16 cellular contexts compared by ENCODE assay signal in genomic region chr11:44750440-44751005, GRCh38. TPM values are rescaled to one million over a fixed set of nuclear protein-coding genes. Genes with fewer than 3 reads are reported as not detected.
"Had no signal": no experiment of that assay in that cellular context is flagged by ENCODE, and none has a peak within 500 bp of the region (broad histone marks: within the 10 kb centered on the region; RNA-seq: fewer than 3 reads in every experiment).

No MANE protein-coding gene starts in this region.

- DNase-seq: activated CD4-positive, alpha-beta T cell treated with anti-CD3 and anti-CD28 coated beads for 1 hour; activated CD4-positive, alpha-beta T cell treated with anti-CD3 and anti-CD28 coated beads, Interleukin-2, amount 50 U/mL, for 4 hours; activated naive CD4-positive, alpha-beta T cell treated with anti-CD3 and anti-CD28 coated beads, Interleukin-2, amount 50 U/mL, for 16 hours; foreskin keratinocyte; mammary epithelial cell; naive thymus-derived CD4-positive, alpha-beta T cell; pancreas; SK-N-SH; stimulated activated CD4-positive, alpha-beta T cell treated with anti-CD3 and anti-CD28 coated beads, Interleukin-15, amount 100 ng/mL, for 24 hours; stimulated activated CD4-positive, alpha-beta T cell treated with anti-CD3 and anti-CD28 coated beads, Interleukin-4, amount 100 ng/mL, for 1 hour; stimulated activated naive CD4-positive, alpha-beta T cell treated with Interleukin-2 at 50 U/mL for 16 hours; T-cell; T-helper 9 cell had no signal

- H3K4me3 ChIP-seq: cardiac muscle cell, pancreas, skin epidermis had no signal

- ATAC-seq: foreskin keratinocyte; naive thymus-derived CD4-positive, alpha-beta T cell; pancreas; T-cell had no signal

- H3K27me3 ChIP-seq: cardiac muscle cell, pancreas had no signal

- H3K36me3 ChIP-seq: cardiac muscle cell, pancreas had no signal

- H3K27me3 Mint-ChIP-seq: T-cell had no signal

- H3K4me3 Mint-ChIP-seq: T-cell had no signal

- H3K9me3 ChIP-seq: pancreas, SK-N-SH had no signal

- H3K4me1 ChIP-seq: foreskin keratinocyte, pancreas had no signal

- H3K9me3 Mint-ChIP-seq: activated T-helper 2 cell treated with anti-CD3 and anti-CD28 coated beads, Interferon-gamma antibody, Interleukin-2, Interleukin-4, amounts not matched to agents 10 μg/mL and 5 μg/mL and 100 μg/mL, durations not matched to agents 14 hours and 24 hours and 36 hours; T-cell had no signal

- H3K27ac ChIP-seq: foreskin keratinocyte, pancreas had no signal

- H3K27ac Mint-ChIP-seq: activated T-helper 2 cell treated with anti-CD3 and anti-CD28 coated beads, Interferon-gamma antibody, Interleukin-2, Interleukin-4, amounts not matched to agents 10 μg/mL and 5 μg/mL and 100 μg/mL, durations not matched to agents 14 hours and 24 hours and 36 hours; T-cell had no signal

RNA-seq across cellular contexts. Expression of gene TSPAN18, which starts 23.8 kb away (rescaled TPM):
- total RNA-seq: mammary epithelial cell had no signal
- polyA plus RNA-seq: foreskin keratinocyte had no signal
